Comparison of ENCODE assay signal across 8 cellular contexts in genomic region chrX:100649550-100650356, GRCh38. TPM values are rescaled to one million over a fixed set of nuclear protein-coding genes. Genes with fewer than 3 reads are reported as not detected.
DNase-seq lines count a peak whose midpoint lies in the region; TF ChIP-seq lines count a peak whose summit lies in the region.

No MANE protein-coding gene starts in this region.

- peaks cover 60% of the 10 kb centered on the region for H3K4me1 Mint-ChIP-seq in osteocyte (ENCODE audit: unreplicated experiment)

- H3K4me3 ChIP-seq in BJ (ENCODE audit: low read depth, low read length), result no peak overlapping the region

- POLR2A ChIA-PET in BJ (lab: Charles Lee), result interaction anchor here (0.6 to 1.4 kb wide), 2 partner anchors 13 to 55 kb away, joined by 3 to 9 read pairs; partner anchors contain the start of gene TSPAN6

- H3K9me3 Mint-ChIP-seq in osteocyte (ENCODE audit: unreplicated experiment), result peaks cover 7% of the 10 kb centered on the region

- no peaks in the 10 kb centered on the region for H3K36me3 ChIP-seq in BJ (ENCODE audit: control insufficient read depth, insufficient read depth, low read length)

- no peaks in the 10 kb centered on the region for H3K27me3 Mint-ChIP-seq in osteocyte (ENCODE audit: unreplicated experiment)

- TF ChIP-seq CTCF in BJ (IDR thresholded peaks at IDR 0.05; ENCODE audit: insufficient read depth, low read depth, low read length) (no peak; the same call in 1 of the 2 replicates), osteocyte (IDR thresholded peaks at IDR 0.05) (no peak)

- CTCF ChIA-PET in BJ (lab: Yijun Ruan, JAX), result interaction anchor here (1.1 to 2.1 kb wide), 5 partner anchors 13 to 35 kb away, joined by 3 to 9 read pairs (median 4); partner anchors contain the start of gene TSPAN6

- H3K36me3 Mint-ChIP-seq in osteocyte (ENCODE audit: unreplicated experiment), result no peaks in the 10 kb centered on the region

- peak overlapping the region; percentile 98 for H3K27ac Mint-ChIP-seq in osteocyte (ENCODE audit: unreplicated experiment)

- no peak overlapping the region for H3K4me3 Mint-ChIP-seq in osteocyte (ENCODE audit: unreplicated experiment)

- H3K27me3 ChIP-seq in BJ (ENCODE audit: control insufficient read depth, insufficient read depth, low read length), result no peaks in the 10 kb centered on the region

- DNase-seq in BJ (ENCODE audit: low read depth), result peak; percentile 75
- DNase-seq in fibroblast of peridontal ligament (ENCODE audit: extremely low read depth), result peak; percentile 92
- no peak for DNase-seq in osteocyte (ENCODE audit: extremely low spot score, unreplicated experiment)
- DNase-seq in SW 1271 (lab: John Stamatoyannopoulos, UW), result no peak
- DNase-seq in inferior parietal cortex (ENCODE audit: extremely low spot score), result no peak
- no peak for DNase-seq in SIG-M5 treated with dmso at 0.1 percent for 504 hours (lab: John Stamatoyannopoulos, UW; ENCODE audit: unreplicated experiment)
- no peak for DNase-seq in A172 (ENCODE audit: low spot score)

TF ChIP-seq in PFSK-1, 5 proteins besides CTCF, POLR2A, EP300 and RAD21:
- TF ChIP-seq SIN3A (IDR thresholded peaks at IDR 0.05; ENCODE audit: borderline replicate concordance, insufficient read depth, low read length) (peak; percentile 68; the same call in 1 of the 2 replicates), TAF1 (IDR thresholded peaks at IDR 0.05; ENCODE audit: borderline replicate concordance, insufficient read depth, low read length) (no peak), POLR2AphosphoS5 (IDR thresholded peaks at IDR 0.05; ENCODE audit: low read depth, low read length) (no peak), REST (IDR thresholded peaks at IDR 0.05; ENCODE audit: insufficient read depth in 1 of 2, low read depth in 2 of 2, low read length in 2 of 2) (peak in 1 of 2 experiments; percentile 58; a peak in 2 of 4 replicates), FOXP2 (optimal IDR thresholded peaks at IDR 0.05; ENCODE audit: borderline replicate concordance, extremely low read depth, extremely low read length, insufficient read depth) (peak; percentile 64)

RNA-seq across cellular contexts. Expression of gene SRPX2, which starts 5.8 kb away (rescaled TPM):
- 47.3 and 52.7 TPM in 2 replicates for polyA plus RNA-seq in BJ (2011; rRNA removed)
- 15.1 and 19.1 TPM in 2 replicates for polyA minus RNA-seq in BJ (2011; rRNA and poly(A)+ RNA removed)
- 27.1 TPM for polyA plus RNA-seq in PFSK-1 (2012; ENCODE audit: insufficient read length, low read depth)
- 42.8 and 47.9 TPM in 2 replicates for total RNA-seq in osteocyte
- total RNA-seq in A172 (2014; rRNA removed; shearing (Covaris generic)), result 0.22 and 1.3 TPM in 2 replicates

RNA-seq across cellular contexts. Expression of gene TSPAN6, which starts 13.1 kb away (rescaled TPM):
- 8.8 and 19.7 TPM in 2 replicates for polyA plus RNA-seq in BJ (2011; rRNA removed)
- polyA minus RNA-seq in BJ (2011; rRNA and poly(A)+ RNA removed), result 4.9 and 5.6 TPM in 2 replicates
- polyA plus RNA-seq in PFSK-1 (2012; ENCODE audit: insufficient read length, low read depth), result 12.3 TPM
- total RNA-seq in osteocyte, result 49.3 and 50.8 TPM in 2 replicates
- 0.48 TPM in 1 of 2 replicates, not detected in the other for total RNA-seq in A172 (2014; rRNA removed; shearing (Covaris generic))

Comparison
In these comparisons a context has a peak if more than half of its experiments do, and no peak if none do; other contexts are left out.
1. DNase-seq: peak in BJ (single experiment) and fibroblast of peridontal ligament (single experiment); none in osteocyte (single experiment), SW 1271 (0 of 2), inferior parietal cortex (single experiment), SIG-M5 treated with dmso at 0.1 percent for 504 hours (single experiment) and A172 (single experiment).
2. RNA of gene SRPX2, which starts 5.8 kb away (total RNA-seq): 42.8 to 47.9 TPM in osteocyte; 0.22 to 1.3 TPM in A172; every median in the first group is over 10 times any median in the second.
3. RNA of gene TSPAN6, which starts 13.1 kb away (total RNA-seq): 49.3 to 50.8 TPM in osteocyte; 0.48 TPM in A172; every median in the first group is over 10 times any median in the second.